In the genomic region with DNA sequence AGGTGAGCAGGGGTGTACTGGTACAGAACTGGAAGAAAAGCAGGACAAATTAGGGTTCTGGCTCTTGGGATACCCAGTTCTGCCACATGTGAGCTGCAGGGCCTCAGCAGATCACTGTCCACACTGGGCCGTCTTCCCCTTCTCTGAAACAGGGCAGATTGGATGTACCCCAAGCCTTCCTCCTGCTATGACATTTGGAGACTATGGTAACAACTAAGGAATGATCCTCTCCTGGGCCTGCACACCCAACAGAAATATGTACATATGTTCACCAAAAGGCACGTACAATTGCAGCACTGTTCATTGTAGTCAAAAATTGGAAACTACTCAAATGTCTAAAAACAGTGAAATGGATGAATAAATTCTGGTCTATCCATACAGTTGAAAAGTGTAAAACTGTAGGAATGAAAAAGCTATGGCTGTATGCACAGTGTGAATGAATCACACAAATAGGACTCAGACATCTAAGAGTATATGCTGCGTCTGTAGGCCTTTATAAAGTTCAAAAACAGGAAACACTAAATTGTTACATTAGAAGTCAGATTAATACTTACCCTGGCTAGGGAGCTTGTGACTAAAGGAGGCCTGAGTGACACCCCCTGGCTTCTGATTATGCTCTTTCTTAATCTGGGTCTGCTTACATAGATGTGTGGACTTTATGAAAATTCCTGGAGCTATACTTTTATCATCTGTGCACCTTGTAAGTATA, we compare ENCODE assay signal across 15 cellular contexts.
"Had no signal": no experiment of that assay in that cellular context is flagged by ENCODE, and none has a peak within 500 bp of the region (broad histone marks: within the 10 kb centered on the region; RNA-seq: fewer than 3 reads in every experiment).

No MANE protein-coding gene starts in this region.

- DNase-seq: activated CD4-positive, CD25-positive, alpha-beta regulatory T cell; activated gamma-delta T cell treated with Interleukin-2 at 50 U/mL for 16 hours; activated T-cell treated with anti-CD3 and anti-CD28 coated beads, Interleukin-2, amount 50 U/mL, for 4 hours; esophagus squamous epithelium; foreskin keratinocyte; kidney glomerular epithelial cell; mesenchymal stem cell; occipital lobe; stimulated activated CD4-positive, alpha-beta T cell treated with anti-CD3 and anti-CD28 coated beads, Interleukin-2, amount 100 ng/mL, for 48 hours had no signal

- H3K9me3 Mint-ChIP-seq: activated T-cell treated with anti-CD3 and anti-CD28 coated beads, Interleukin-2, amount 50 U/mL, for 4 hours; natural killer cell treated with Interleukin-12 subunit alpha and Interleukin-12 subunit beta and Interleukin-15 and Interleukin-18, amount 100 ng/mL, for 72 hours; stimulated activated memory B cell treated with anti-CD40 and anti-IgM and Interleukin-4, amounts not matched to agents 10 μg/mL and 1 μg/mL and 100 μg/mL, for 72 hours had no signal

- H3K27me3 ChIP-seq: esophagus squamous epithelium, foreskin keratinocyte, right atrium auricular region had no signal

- H3K27ac Mint-ChIP-seq: natural killer cell treated with Interleukin-12 subunit alpha and Interleukin-12 subunit beta and Interleukin-15 and Interleukin-18, amount 100 ng/mL, for 72 hours; progenitor cell of endocrine pancreas; stimulated activated memory B cell treated with anti-CD40 and anti-IgM and Interleukin-4, amounts not matched to agents 10 μg/mL and 1 μg/mL and 100 μg/mL, for 72 hours had no signal

- H3K27ac ChIP-seq: esophagus squamous epithelium, foreskin keratinocyte, right atrium auricular region had no signal

- H3K36me3 Mint-ChIP-seq: natural killer cell treated with Interleukin-12 subunit alpha and Interleukin-12 subunit beta and Interleukin-15 and Interleukin-18, amount 100 ng/mL, for 72 hours; stimulated activated memory B cell treated with anti-CD40 and anti-IgM and Interleukin-4, amounts not matched to agents 10 μg/mL and 1 μg/mL and 100 μg/mL, for 72 hours had no signal

- H3K4me1 Mint-ChIP-seq: stimulated activated memory B cell treated with anti-CD40 and anti-IgM and Interleukin-4, amounts not matched to agents 10 μg/mL and 1 μg/mL and 100 μg/mL, for 72 hours had no signal

- H3K9me3 ChIP-seq: esophagus squamous epithelium, right atrium auricular region had no signal

- H3K4me3 Mint-ChIP-seq: activated T-cell treated with anti-CD3 and anti-CD28 coated beads, Interleukin-2, amount 50 U/mL, for 4 hours; natural killer cell treated with Interleukin-12 subunit alpha and Interleukin-12 subunit beta and Interleukin-15 and Interleukin-18, amount 100 ng/mL, for 72 hours; stimulated activated memory B cell treated with anti-CD40 and anti-IgM and Interleukin-4, amounts not matched to agents 10 μg/mL and 1 μg/mL and 100 μg/mL, for 72 hours had no signal

- ATAC-seq: activated T-cell treated with anti-CD3 and anti-CD28 coated beads, Interleukin-2, amount 50 U/mL, for 4 hours; foreskin keratinocyte; natural killer cell treated with Interleukin-12 subunit alpha and Interleukin-12 subunit beta and Interleukin-15 and Interleukin-18, amount 100 ng/mL, for 72 hours; stimulated activated memory B cell treated with anti-CD40 and anti-IgM and Interleukin-4, amounts not matched to agents 10 μg/mL and 1 μg/mL and 100 μg/mL, for 72 hours had no signal

- H3K36me3 ChIP-seq: esophagus squamous epithelium, right atrium auricular region had no signal

- H3K4me3 ChIP-seq: esophagus squamous epithelium, right atrium auricular region had no signal

- FAIRE-seq: colon, urothelium cell line had no signal

- H3K4me1 ChIP-seq: foreskin keratinocyte had no signal
